1 cellular context compared by ENCODE assay signal in genomic region chr16:19005561-19006445, GRCh38.
TF ChIP-seq lines count a peak whose summit lies in the region.

No MANE protein-coding gene starts in this region.

TF ChIP-seq in H1, 55 proteins besides CTCF, POLR2A, EP300 and RAD21:
- TF ChIP-seq POU5F1 (IDR thresholded peaks at IDR 0.05; ENCODE audit: low read depth, low read length) (peak; percentile 61; the same call in 1 of the 2 replicates), MAX (IDR thresholded peaks at IDR 0.05) (peak; percentile 89), NRF1 (IDR thresholded peaks at IDR 0.05; ENCODE audit: low read depth, low read length) (no peak), SIN3A (conservative IDR thresholded peaks at IDR 0.05 in 1 of 2, IDR thresholded peaks at IDR 0.05 in 1 of 2; ENCODE audit: low read depth in 1 of 2, low read length in 2 of 2) (peak in 1 of 2 experiments; percentile 80; a peak in 1 of 4 replicates), EGR1 (IDR thresholded peaks at IDR 0.05; ENCODE audit: borderline replicate concordance, low read depth, low read length) (0 out of 2 replicates have a peak, but pooled peaks have one; percentile 22), EZH2 (IDR thresholded peaks at IDR 0.05; ENCODE audit: low read depth, low read length, severe bottlenecking) (no peak), GABPA (IDR thresholded peaks at IDR 0.05; ENCODE audit: borderline replicate concordance, insufficient read depth, low read length) (no peak)
